ENCODE assay signal across 11 cellular contexts in the genomic region with DNA sequence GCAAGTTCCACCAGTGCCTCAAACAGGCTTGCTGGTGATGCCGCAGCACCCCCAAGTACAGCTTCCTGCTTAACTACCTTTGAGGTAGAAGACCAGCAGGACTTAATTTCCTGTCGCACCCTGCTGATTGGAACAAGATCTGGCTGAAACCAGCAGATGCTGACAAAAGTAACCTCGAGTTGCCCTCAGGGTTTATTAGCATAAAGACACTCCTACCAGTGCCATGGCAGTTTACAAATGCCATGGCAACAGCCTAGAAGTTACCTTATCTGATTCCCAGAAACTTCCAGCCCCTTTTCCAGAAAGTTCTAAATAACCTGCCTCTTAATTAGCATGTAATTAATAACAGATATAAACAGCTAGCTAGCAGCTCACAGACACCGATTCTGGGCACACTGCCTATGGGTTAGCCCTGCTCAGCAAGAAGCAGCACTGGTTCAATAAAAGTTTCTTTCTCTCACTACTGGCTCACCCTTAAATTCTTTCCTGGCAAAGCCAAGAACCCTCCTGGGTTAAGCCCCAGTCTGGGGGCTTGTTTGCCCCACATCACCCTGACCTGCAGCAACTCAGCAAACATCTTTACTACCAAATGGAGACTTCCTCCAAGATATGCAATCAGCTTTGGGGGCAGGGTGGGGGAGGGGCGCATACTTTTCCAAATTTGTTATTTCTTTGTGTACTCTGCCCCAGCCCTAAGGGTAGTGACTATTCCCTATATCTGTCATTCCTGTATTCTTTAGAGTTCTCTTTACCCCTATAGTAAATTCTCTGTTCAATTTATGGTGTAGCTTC. TPM values are rescaled to one million over a fixed set of nuclear protein-coding genes. Genes with fewer than 3 reads are reported as not detected.
DNase-seq lines count a peak whose midpoint lies in the region; ATAC-seq, FAIRE-seq and TF ChIP-seq lines count a peak whose summit lies in the region.
"Had no signal": no experiment of that assay in that cellular context is flagged by ENCODE, and none has a peak within 500 bp of the region (broad histone marks: within the 10 kb centered on the region; RNA-seq: fewer than 3 reads in every experiment).

No MANE protein-coding gene starts in this region.

- H3K4me1 Mint-ChIP-seq in HFFc6 (ENCODE audit: low read depth): peaks cover 56% of the 10 kb centered on the region
- peaks cover 27% of the 10 kb centered on the region for H3K4me1 Mint-ChIP-seq in activated CD4-positive, alpha-beta memory T cell treated with anti-CD3 and anti-CD28 coated beads, Interleukin-2, amount 10 ng/mL, durations not matched to agents 7 days and 5 days

- ATAC-seq in GM19397 (IDR thresholded peaks at IDR 0.05; ENCODE audit: unreplicated experiment): no peak

- DNase-seq in AG10803 (ENCODE audit: low read depth): peak; percentile 41
- DNase-seq in HFFc6: peak; percentile 53
- peak; percentile 59 for DNase-seq in activated CD4-positive, alpha-beta memory T cell treated with anti-CD3 and anti-CD28 coated beads, Interleukin-2, amount 10 ng/mL, durations not matched to agents 7 days and 5 days
- peak; percentile 13 to 52 for DNase-seq in foreskin fibroblast
- DNase-seq in islet precursor cell: no peak
- no peak for DNase-seq in urothelium cell line (ENCODE audit: low spot score)
- no peak for DNase-seq in HT-29 (ENCODE audit: low spot score)
- DNase-seq: effector CD8-positive, alpha-beta T cell; transverse colon had no signal

- no peak for FAIRE-seq in urothelium cell line (lab: Jason Lieb, UNC)

- peaks cover 6% of the 10 kb centered on the region; the same call in 1 of the 2 replicates for H3K27me3 Mint-ChIP-seq in HFFc6 (ENCODE audit: insufficient read depth)
- H3K27me3 Mint-ChIP-seq in activated CD4-positive, alpha-beta memory T cell treated with anti-CD3 and anti-CD28 coated beads, Interleukin-2, amount 10 ng/mL, durations not matched to agents 7 days and 5 days: no peaks in the 10 kb centered on the region

- peak overlapping the region; percentile 58 for H3K4me3 Mint-ChIP-seq in HFFc6
- H3K4me3 Mint-ChIP-seq in activated CD4-positive, alpha-beta memory T cell treated with anti-CD3 and anti-CD28 coated beads, Interleukin-2, amount 10 ng/mL, durations not matched to agents 7 days and 5 days: no peak overlapping the region

- CTCF ChIA-PET in activated CD4-positive, alpha-beta memory T cell treated with anti-CD3 and anti-CD28 coated beads, Interleukin-2, amount 10 ng/mL, durations not matched to agents 7 days and 5 days (lab: Charles Lee): interaction anchor here (0.6 to 3.7 kb wide), 5 partner anchors 19 to 1045 kb away, joined by 3 to 13 read pairs (median 3); no protein-coding TSS in a partner anchor

- no peaks in the 10 kb centered on the region for H3K9me3 Mint-ChIP-seq in HFFc6
- no peaks in the 10 kb centered on the region for H3K9me3 Mint-ChIP-seq in activated CD4-positive, alpha-beta memory T cell treated with anti-CD3 and anti-CD28 coated beads, Interleukin-2, amount 10 ng/mL, durations not matched to agents 7 days and 5 days

- peaks cover 27% of the 10 kb centered on the region for H3K36me3 Mint-ChIP-seq in HFFc6 (ENCODE audit: low read depth)
- no peaks in the 10 kb centered on the region for H3K36me3 Mint-ChIP-seq in activated CD4-positive, alpha-beta memory T cell treated with anti-CD3 and anti-CD28 coated beads, Interleukin-2, amount 10 ng/mL, durations not matched to agents 7 days and 5 days (ENCODE audit: low read depth)

- H3K27ac Mint-ChIP-seq in HFFc6: peak overlapping the region; percentile 84
- H3K27ac Mint-ChIP-seq in activated CD4-positive, alpha-beta memory T cell treated with anti-CD3 and anti-CD28 coated beads, Interleukin-2, amount 10 ng/mL, durations not matched to agents 7 days and 5 days: peak overlapping the region; percentile 50

- TF ChIP-seq CTCF in AG10803 (conservative IDR thresholded peaks at IDR 0.05; ENCODE audit: low read length) (no peak), HFFc6 (IDR thresholded peaks at IDR 0.05) (no peak), foreskin fibroblast (IDR thresholded peaks at IDR 0.05; ENCODE audit: low read depth, low read length) (no peak)

- POLR2A ChIA-PET in activated CD4-positive, alpha-beta memory T cell treated with anti-CD3 and anti-CD28 coated beads, Interleukin-2, amount 10 ng/mL, durations not matched to agents 7 days and 5 days (lab: Charles Lee): interaction anchor here (0.8 to 1.1 kb wide), 4 partner anchors 11 to 138 kb away, joined by 3 to 4 read pairs (median 4); no protein-coding TSS in a partner anchor

- H3K4me3 ChIP-seq in AG10803 (ENCODE audit: low read length) (no peak overlapping the region), foreskin fibroblast (ENCODE audit: low read depth in 1 of 2, low read length in 2 of 2) (no peak overlapping the region)
- H3K4me3 ChIP-seq: SJCRH30, transverse colon had no signal

RNA-seq across cellular contexts. Expression of a gene that starts 54.2 kb away (rescaled TPM):
- 100 to 1,000 TPM; 294 to 328 (median 312) TPM for total RNA-seq in HFFc6 (2021; fragmentation: NEBNext Ultra II Directional; extraction: Animal tissue kit (Norgen Biotek cat#: 25700))
- 10 to 100 TPM; 92.6 to 94.2 TPM for total RNA-seq in activated CD4-positive, alpha-beta memory T cell treated with anti-CD3 and anti-CD28 coated beads, Interleukin-2, amount 10 ng/mL, durations not matched to agents 7 days and 5 days
- total RNA-seq in HT-29 (2014; rRNA removed; shearing (Covaris generic)): 44.5 and 45.7 TPM in 2 replicates

Comparison
In these comparisons a context has a peak if more than half of its experiments do, and no peak if none do; other contexts are left out.
1. DNase-seq: peak in AG10803 (single experiment), HFFc6 (single experiment), activated CD4-positive, alpha-beta memory T cell treated with anti-CD3 and anti-CD28 coated beads, Interleukin-2, amount 10 ng/mL, durations not matched to agents 7 days and 5 days (single experiment) and foreskin fibroblast (2 of 2); none in islet precursor cell (single experiment), urothelium cell line (single experiment) and HT-29 (single experiment).